19 cellular contexts compared by ENCODE assay signal in genomic region chr9:83987402-83987791, GRCh38. TPM values are rescaled to one million over a fixed set of nuclear protein-coding genes. Genes with fewer than 3 reads are reported as not detected.
DNase-seq lines count a peak whose midpoint lies in the region; ATAC-seq, FAIRE-seq and TF ChIP-seq lines count a peak whose summit lies in the region.
"Had no signal": no experiment of that assay in that cellular context is flagged by ENCODE, and none has a peak within 500 bp of the region (broad histone marks: within the 10 kb centered on the region; RNA-seq: fewer than 3 reads in every experiment).

No MANE protein-coding gene starts in this region.

- no peak for TF ChIP-seq CTCF in MCF 10A (IDR thresholded peaks at IDR 0.05; ENCODE audit: unreplicated experiment)
- no peak for TF ChIP-seq CTCF in breast epithelium (IDR thresholded peaks at IDR 0.05)
- TF ChIP-seq CTCF in activated B cell treated with CpG ODN at 0.5 μM for 24 hours (IDR thresholded peaks at IDR 0.05), result no peak
- TF ChIP-seq CTCF in keratinocyte (optimal IDR thresholded peaks at IDR 0.05 in 1 of 3, IDR thresholded peaks at IDR 0.05 in 1 of 3, conservative IDR thresholded peaks at IDR 0.05 in 1 of 3; ENCODE audit: extremely low read depth in 1 of 3, insufficient read depth in 2 of 3, low read length in 3 of 3), result no peak
- TF ChIP-seq CTCF in type B pancreatic cell (conservative IDR thresholded peaks at IDR 0.05), result no peak

- no peak overlapping the region for H2AFZ ChIP-seq in keratinocyte (ENCODE audit: control insufficient read depth, low read length)
- H2AFZ ChIP-seq: neural progenitor cell had no signal

- H3K4me3 ChIP-seq in breast epithelium (no peak overlapping the region), keratinocyte (ENCODE audit: control insufficient read depth in 2 of 3, extremely low read depth in 1 of 3, insufficient read depth in 2 of 3, low read depth in 1 of 3, low read length in 3 of 3) (no peak overlapping the region)
- H3K4me3 ChIP-seq: heart right ventricle, neural progenitor cell had no signal

- H3K36me3 ChIP-seq in breast epithelium (no peaks in the 10 kb centered on the region), keratinocyte (ENCODE audit: control insufficient read depth in 2 of 2, extremely low read depth in 1 of 2, insufficient read depth in 2 of 2, low read length in 2 of 2) (no peaks in the 10 kb centered on the region)

- no peak for ATAC-seq in activated B cell treated with CpG ODN at 0.5 μM for 24 hours (ENCODE audit: low read depth)
- ATAC-seq in activated naive CD8-positive, alpha-beta T cell treated with anti-CD3 and anti-CD28 coated beads, Interleukin-2, amount 50 U/mL, for 24 hours, result no peak

- no peak overlapping the region for H3K9ac ChIP-seq in keratinocyte (ENCODE audit: control insufficient read depth, extremely low read depth, insufficient read depth, low read length)
- H3K9ac ChIP-seq: neural progenitor cell had no signal

- no peaks in the 10 kb centered on the region for H3K4me1 ChIP-seq in breast epithelium
- peaks cover 7% of the 10 kb centered on the region for H3K4me1 ChIP-seq in keratinocyte (ENCODE audit: control insufficient read depth, extremely low read depth, insufficient read depth, low read length)

- peaks cover 19% of the 10 kb centered on the region for H3K4me1 Mint-ChIP-seq in MCF 10A (ENCODE audit: insufficient read depth, unreplicated experiment)
- H3K4me1 Mint-ChIP-seq in activated B cell treated with CpG ODN at 0.5 μM for 24 hours, result peaks cover 34% of the 10 kb centered on the region
- H3K4me1 Mint-ChIP-seq in type B pancreatic cell (ENCODE audit: unreplicated experiment), result peaks cover 25% of the 10 kb centered on the region
- H3K4me1 Mint-ChIP-seq in activated naive CD8-positive, alpha-beta T cell treated with anti-CD3 and anti-CD28 coated beads, Interleukin-2, amount 50 U/mL, for 24 hours, result peaks cover 37% of the 10 kb centered on the region

- no peak for DNase-seq in MCF 10A (ENCODE audit: unreplicated experiment)
- no peak for DNase-seq in breast epithelium (ENCODE audit: low spot score in 2 of 2)
- no peak for DNase-seq in activated B cell treated with CpG ODN at 0.5 μM for 24 hours
- no peak for DNase-seq in keratinocyte (ENCODE audit: low read depth, low spot score)
- DNase-seq in type B pancreatic cell (ENCODE audit: extremely low spot score, unreplicated experiment), result no peak
- DNase-seq in NAMALWA (ENCODE audit: low spot score), result no peak
- DNase-seq in islet precursor cell, result no peak
- DNase-seq in activated naive CD8-positive, alpha-beta T cell treated with anti-CD3 and anti-CD28 coated beads, Interleukin-2, amount 50 U/mL, for 24 hours, result no peak
- DNase-seq: activated naive CD4-positive, alpha-beta T cell treated with anti-CD3 and anti-CD28 coated beads, Interleukin-2, amount 10 ng/mL, durations not matched to agents 7 days and 5 days; COR-L47; H9; heart right ventricle; kidney; mesendoderm; NCI-H146; retina; RPMI8226; WERI-Rb-1 had no signal

- BruUV-seq in MCF 10A (replicated peaks; lab: Mats Ljungman, UMichigan), result no TSS peak

- peaks cover 7% of the 10 kb centered on the region for H3K36me3 Mint-ChIP-seq in MCF 10A (ENCODE audit: insufficient read depth, unreplicated experiment)
- H3K36me3 Mint-ChIP-seq in activated B cell treated with CpG ODN at 0.5 μM for 24 hours (ENCODE audit: low read depth), result peaks cover 11% of the 10 kb centered on the region
- peaks cover 27% of the 10 kb centered on the region for H3K36me3 Mint-ChIP-seq in type B pancreatic cell
- H3K36me3 Mint-ChIP-seq in activated naive CD8-positive, alpha-beta T cell treated with anti-CD3 and anti-CD28 coated beads, Interleukin-2, amount 50 U/mL, for 24 hours (ENCODE audit: low read depth), result peaks cover 33% of the 10 kb centered on the region

- peaks cover 5% of the 10 kb centered on the region for H3K9me3 Mint-ChIP-seq in MCF 10A (ENCODE audit: unreplicated experiment)
- H3K9me3 Mint-ChIP-seq in activated B cell treated with CpG ODN at 0.5 μM for 24 hours, result no peaks in the 10 kb centered on the region
- no peaks in the 10 kb centered on the region for H3K9me3 Mint-ChIP-seq in type B pancreatic cell
- H3K9me3 Mint-ChIP-seq in activated naive CD8-positive, alpha-beta T cell treated with anti-CD3 and anti-CD28 coated beads, Interleukin-2, amount 50 U/mL, for 24 hours, result no peaks in the 10 kb centered on the region
- H3K9me3 Mint-ChIP-seq: activated naive CD4-positive, alpha-beta T cell treated with anti-CD3 and anti-CD28 coated beads, Interleukin-2, amount 10 ng/mL, durations not matched to agents 7 days and 5 days; H9 had no signal

- dilution Hi-C loops in keratinocyte (cut with MboI; ENCODE audit: extremely low pct_ligation_motif_present, low sequenced_read_pairs), result no loop called here

- H3K9me3 ChIP-seq in breast epithelium, result no peaks in the 10 kb centered on the region
- H3K9me3 ChIP-seq in keratinocyte (ENCODE audit: control insufficient read depth, low read depth, low read length), result no peaks in the 10 kb centered on the region
- H3K9me3 ChIP-seq: heart right ventricle had no signal

- H3K27me3 ChIP-seq in breast epithelium (no peaks in the 10 kb centered on the region), keratinocyte (ENCODE audit: control insufficient read depth, extremely low read depth, insufficient read depth, low read length) (no peaks in the 10 kb centered on the region)
- H3K27me3 ChIP-seq: heart right ventricle, neural progenitor cell had no signal

- FAIRE-seq in keratinocyte (lab: Jason Lieb, UNC), result no peak
- FAIRE-seq: kidney had no signal

- no peaks in the 10 kb centered on the region for H3K9me1 ChIP-seq in keratinocyte (ENCODE audit: control insufficient read depth, extremely low read depth, insufficient read depth, low read length)

- POLR2A ChIA-PET in MCF 10A (lab: Yijun Ruan, JAX) (interaction anchor here (0.6 to 1.2 kb wide), 3 partner anchors 10 to 327 kb away, joined by 4 to 6 read pairs (median 5); no protein-coding TSS in a partner anchor), activated B cell treated with CpG ODN at 0.5 μM for 24 hours (lab: Charles Lee) (no interaction called here)

- H3K27me3 Mint-ChIP-seq in MCF 10A (ENCODE audit: insufficient read depth, unreplicated experiment), result no peaks in the 10 kb centered on the region
- H3K27me3 Mint-ChIP-seq in activated B cell treated with CpG ODN at 0.5 μM for 24 hours, result no peaks in the 10 kb centered on the region
- no peaks in the 10 kb centered on the region for H3K27me3 Mint-ChIP-seq in type B pancreatic cell
- H3K27me3 Mint-ChIP-seq in activated naive CD8-positive, alpha-beta T cell treated with anti-CD3 and anti-CD28 coated beads, Interleukin-2, amount 50 U/mL, for 24 hours, result no peaks in the 10 kb centered on the region
- H3K27me3 Mint-ChIP-seq: activated naive CD4-positive, alpha-beta T cell treated with anti-CD3 and anti-CD28 coated beads, Interleukin-2, amount 10 ng/mL, durations not matched to agents 7 days and 5 days had no signal

- H3K27ac Mint-ChIP-seq in MCF 10A (ENCODE audit: low read depth, unreplicated experiment), result peak overlapping the region; percentile 92
- H3K27ac Mint-ChIP-seq in activated B cell treated with CpG ODN at 0.5 μM for 24 hours, result peak overlapping the region; percentile 41
- peak overlapping the region; percentile 87 for H3K27ac Mint-ChIP-seq in type B pancreatic cell
- H3K27ac Mint-ChIP-seq in activated naive CD8-positive, alpha-beta T cell treated with anti-CD3 and anti-CD28 coated beads, Interleukin-2, amount 50 U/mL, for 24 hours, result no peak overlapping the region
- H3K27ac Mint-ChIP-seq: activated naive CD4-positive, alpha-beta T cell treated with anti-CD3 and anti-CD28 coated beads, Interleukin-2, amount 10 ng/mL, durations not matched to agents 7 days and 5 days; neural progenitor cell had no signal

- no peak for TF ChIP-seq POLR2A in breast epithelium (IDR thresholded peaks at IDR 0.05)

- CTCF ChIA-PET in MCF 10A (lab: Yijun Ruan, JAX) (interaction anchor here (0.8 kb wide), 1 partner anchor 187 kb away, joined by 4 read pairs; no protein-coding TSS in a partner anchor), activated B cell treated with CpG ODN at 0.5 μM for 24 hours (lab: Charles Lee) (no interaction called here)

- H3K4me2 ChIP-seq in keratinocyte (ENCODE audit: control insufficient read depth, extremely low read depth, insufficient read depth, low read depth, low read length), result no peak overlapping the region
- H3K4me2 ChIP-seq: neural progenitor cell had no signal

- H3K27ac ChIP-seq in breast epithelium (no peak overlapping the region), keratinocyte (ENCODE audit: control insufficient read depth, insufficient read depth, low read length) (peak overlapping the region; percentile 13)
- H3K27ac ChIP-seq: heart right ventricle, neural progenitor cell, WERI-Rb-1 had no signal

- intact Hi-C loops in MCF 10A (cut with micrococcal nuclease) (no loop called here), breast epithelium (cut with DNase I; ENCODE audit: low total_unique reads) (no loop called here), activated B cell treated with CpG ODN at 0.5 μM for 24 hours (cut with micrococcal nuclease) (no loop called here)

- H4K20me1 ChIP-seq in keratinocyte (ENCODE audit: control insufficient read depth, extremely low read depth, insufficient read depth, low read length), result no peaks in the 10 kb centered on the region

- H3K79me2 ChIP-seq in keratinocyte (ENCODE audit: control insufficient read depth, insufficient read depth, low read length), result peaks cover 35% of the 10 kb centered on the region

- H3K4me3 Mint-ChIP-seq in MCF 10A (ENCODE audit: unreplicated experiment) (peak overlapping the region; percentile 46), activated B cell treated with CpG ODN at 0.5 μM for 24 hours (no peak overlapping the region), type B pancreatic cell (peak overlapping the region; percentile 60)
- no peak overlapping the region for H3K4me3 Mint-ChIP-seq in activated naive CD8-positive, alpha-beta T cell treated with anti-CD3 and anti-CD28 coated beads, Interleukin-2, amount 50 U/mL, for 24 hours
- H3K4me3 Mint-ChIP-seq: activated naive CD4-positive, alpha-beta T cell treated with anti-CD3 and anti-CD28 coated beads, Interleukin-2, amount 10 ng/mL, durations not matched to agents 7 days and 5 days; H9; neural progenitor cell had no signal

RNA-seq across cellular contexts. Expression of gene RMI1, which starts 6.8 kb away (rescaled TPM):
- 6.9 and 11.0 TPM in 2 replicates for total RNA-seq in MCF 10A (2022)
- total RNA-seq in breast epithelium, result 1 to 10 TPM; 3.7 to 6.2 (median 6.1) TPM
- 6.6 and 8.5 TPM in 2 replicates for total RNA-seq in activated B cell treated with CpG ODN at 0.5 μM for 24 hours
- 0.97 to 3.6 TPM (median 1.1 TPM) in 3 replicates for polyA plus RNA-seq in keratinocyte
- polyA plus RNA-seq in keratinocyte (2011; ENCODE audit: low read depth), result 1.1 TPM
- polyA plus RNA-seq in keratinocyte (2011; cell fraction: cytosol; rRNA removed), result 1.3 and 2.1 TPM in 2 replicates
- polyA plus RNA-seq in keratinocyte (2011; cell fraction: nucleus; rRNA removed), result 2.0 and 2.5 TPM in 2 replicates
- 1.8 and 5.3 TPM in 2 replicates for polyA plus RNA-seq in keratinocyte (2012; ENCODE audit: low replicate concordance)
- polyA minus RNA-seq in keratinocyte, result 0.82 to 3.9 TPM (median 0.96 TPM) in 3 replicates
- 2.3 TPM for polyA minus RNA-seq in keratinocyte (2011; cell fraction: cytosol; rRNA and poly(A)+ RNA removed)
- 0.74 and 3.2 TPM in 2 replicates for polyA minus RNA-seq in keratinocyte (2011; cell fraction: nucleus; rRNA and poly(A)+ RNA removed)
- total RNA-seq in type B pancreatic cell (ENCODE audit: low replicate concordance), result 13.0 and 20.3 TPM in 2 replicates

RNA-seq across cellular contexts. Expression of gene HNRNPK, which starts 7.4 kb away (rescaled TPM):
- total RNA-seq in MCF 10A (2022) (825 and 951 TPM in 2 replicates), breast epithelium (100 to 1,000 TPM; 462 to 657 (median 527) TPM), activated B cell treated with CpG ODN at 0.5 μM for 24 hours (645 and 678 TPM in 2 replicates), type B pancreatic cell (ENCODE audit: low replicate concordance) (524 and 673 TPM in 2 replicates)
- 410 to 661 TPM (median 484 TPM) in 3 replicates for polyA plus RNA-seq in keratinocyte
- polyA plus RNA-seq in keratinocyte (2011; ENCODE audit: low read depth), result 1,011 TPM
- polyA plus RNA-seq in keratinocyte (2011; cell fraction: cytosol; rRNA removed), result 374 and 482 TPM in 2 replicates
- polyA plus RNA-seq in keratinocyte (2011; cell fraction: nucleus; rRNA removed), result 501 and 560 TPM in 2 replicates
- polyA plus RNA-seq in keratinocyte (2012; ENCODE audit: low replicate concordance), result 325 and 537 TPM in 2 replicates
- polyA minus RNA-seq in keratinocyte, result 321 to 527 TPM (median 344 TPM) in 3 replicates
- 341 TPM for polyA minus RNA-seq in keratinocyte (2011; cell fraction: cytosol; rRNA and poly(A)+ RNA removed)
- 222 and 346 TPM in 2 replicates for polyA minus RNA-seq in keratinocyte (2011; cell fraction: nucleus; rRNA and poly(A)+ RNA removed)

Comparison
In these comparisons a context has a peak if more than half of its experiments do, and no peak if none do; other contexts are left out.
1. H3K4me3 Mint-ChIP-seq: peak in MCF 10A (single experiment) and type B pancreatic cell (single experiment); none in activated B cell treated with CpG ODN at 0.5 μM for 24 hours (single experiment) and activated naive CD8-positive, alpha-beta T cell treated with anti-CD3 and anti-CD28 coated beads, Interleukin-2, amount 50 U/mL, for 24 hours (single experiment).